Comparison of ENCODE assay signal across 9 cellular contexts in genomic region chr19:11577451-11578341, GRCh38. TPM values are rescaled to one million over a fixed set of nuclear protein-coding genes. Genes with fewer than 3 reads are reported as not detected.
A peak's percentile ranks its signal among the peaks of the same experiment; 100 is the strongest.
DNase-seq lines count a peak whose midpoint lies in the region; ATAC-seq, FAIRE-seq and TF ChIP-seq lines count a peak whose summit lies in the region.
"Had no signal": no experiment of that assay in that cellular context is flagged by ENCODE, and none has a peak within 500 bp of the region (broad histone marks: within the 10 kb centered on the region; RNA-seq: fewer than 3 reads in every experiment).

Gene ACP5, minus strand, starts transcription at chr19:11577645. Its CDS starts 328 bp downstream, at chr19:11577317.

- POLR2A ChIA-PET in AG04450 (lab: Yijun Ruan, JAX) (no interaction called here), endothelial cell of umbilical vein (lab: Charles Lee) (no interaction called here), Caco-2 (lab: Charles Lee) (no interaction called here)

- H3K9me3 ChIP-seq in AG04450 (ENCODE audit: control insufficient read depth, insufficient read depth, low read length): peaks cover 5% of the 10 kb centered on the region; the same call in 1 of the 2 replicates
- H3K9me3 ChIP-seq in Karpas-422 (ENCODE audit: low read length): no peaks in the 10 kb centered on the region
- no peaks in the 10 kb centered on the region for H3K9me3 ChIP-seq in endothelial cell of umbilical vein (replicated peaks; ENCODE audit: control insufficient read depth, insufficient read depth, low read length)
- H3K9me3 ChIP-seq in mucosa of stomach (ENCODE audit: control insufficient read depth, low read length): no peaks in the 10 kb centered on the region
- H3K9me3 ChIP-seq in Caco-2: no peaks in the 10 kb centered on the region

- H3K27me3 ChIP-seq in AG04450 (ENCODE audit: control insufficient read depth, insufficient read depth, low read length): no peaks in the 10 kb centered on the region
- no peaks in the 10 kb centered on the region for H3K27me3 ChIP-seq in Karpas-422 (ENCODE audit: low read length)
- peaks cover 3 to 7% of the 10 kb centered on the region in 2 experiments for H3K27me3 ChIP-seq in endothelial cell of umbilical vein (ENCODE audit: control insufficient read depth in 2 of 2, insufficient read depth in 2 of 2, low read length in 2 of 2)
- peaks cover 3% of the 10 kb centered on the region for H3K27me3 ChIP-seq in mucosa of stomach (ENCODE audit: control insufficient read depth, insufficient read depth, low read length)
- no peaks in the 10 kb centered on the region for H3K27me3 ChIP-seq in Caco-2 (replicated peaks; ENCODE audit: control insufficient read depth, insufficient read depth, low read length)

- no peak for TF ChIP-seq POLR2A in endothelial cell of umbilical vein (IDR thresholded peaks at IDR 0.05; ENCODE audit: low read depth, low read length)

- no peak for ATAC-seq in HG03432 (IDR thresholded peaks at IDR 0.05; ENCODE audit: unreplicated experiment)
- no peak for ATAC-seq in GM19395 (IDR thresholded peaks at IDR 0.05; ENCODE audit: unreplicated experiment)

- TF ChIP-seq CTCF in AG04450 (IDR thresholded peaks at IDR 0.05; ENCODE audit: low read depth, low read length) (no peak), endothelial cell of umbilical vein (IDR thresholded peaks at IDR 0.05; ENCODE audit: extremely low read depth in 1 of 2, insufficient read depth in 1 of 2, low read depth in 1 of 2, low read length in 2 of 2) (no peak), Caco-2 (IDR thresholded peaks at IDR 0.05; ENCODE audit: insufficient read depth in 1 of 2, low read depth in 1 of 2, low read length in 1 of 2, severe bottlenecking in 1 of 2, unreplicated experiment in 1 of 2) (no peak)

- peak within 1 kb of the TSS; percentile 68 for H3K9ac ChIP-seq in Karpas-422 (ENCODE audit: low read length)
- no peak within 1 kb of the TSS for H3K9ac ChIP-seq in endothelial cell of umbilical vein (replicated peaks; ENCODE audit: extremely low read depth, insufficient read depth, low read length)
- H3K9ac ChIP-seq in mucosa of stomach (ENCODE audit: low read length): peak within 1 kb of the TSS; percentile 54

- no peaks in the 10 kb centered on the region for H3K9me1 ChIP-seq in endothelial cell of umbilical vein (replicated peaks; ENCODE audit: control insufficient read depth, extremely low read depth, insufficient read depth, low read length)

- H3K4me3 Mint-ChIP-seq in Caco-2 (ENCODE audit: unreplicated experiment): no peak within 1 kb of the TSS

- DNase-seq in AG04450 (ENCODE audit: low read depth, low spot score) (no peak), Karpas-422 (no peak), endothelial cell of umbilical vein (ENCODE audit: low read depth, low spot score) (no peak), Caco-2 (no peak)
- DNase-seq in activated CD4-positive, alpha-beta T cell treated with anti-CD3 and anti-CD28 coated beads for 4 hours: no peak

- H2AFZ ChIP-seq in Karpas-422 (ENCODE audit: low read length) (no peak within 1 kb of the TSS; the same call in 1 of the 2 replicates), endothelial cell of umbilical vein (ENCODE audit: low read depth, low read length) (peak within 1 kb of the TSS; percentile 23)

- no peak within 1 kb of the TSS for H3K27ac ChIP-seq in AG04450 (ENCODE audit: low read depth, low read length)
- peak within 1 kb of the TSS; percentile 53 for H3K27ac ChIP-seq in Karpas-422 (ENCODE audit: low read length)
- H3K27ac ChIP-seq in endothelial cell of umbilical vein (ENCODE audit: insufficient read depth, low read depth, low read length): no peak within 1 kb of the TSS

- intact Hi-C loops in endothelial cell of umbilical vein (cut with micrococcal nuclease): no loop called here
- intact Hi-C loops in Caco-2 (cut with micrococcal nuclease; ENCODE audit: unreplicated experiment): no loop called here

- BruUV-seq in endothelial cell of umbilical vein (replicated peaks; lab: Mats Ljungman, UMichigan) (no TSS peak), Caco-2 (replicated peaks; lab: Mats Ljungman, UMichigan) (no TSS peak)

- H4K20me1 ChIP-seq in Karpas-422 (ENCODE audit: insufficient read depth, low read depth, low read length): no peaks in the 10 kb centered on the region
- H4K20me1 ChIP-seq in endothelial cell of umbilical vein (replicated peaks; ENCODE audit: control insufficient read depth, extremely low read depth, insufficient read depth, low read length): no peaks in the 10 kb centered on the region

- H3K36me3 ChIP-seq in Karpas-422 (ENCODE audit: insufficient read depth, low read length): no peaks in the 10 kb centered on the region
- H3K36me3 ChIP-seq in endothelial cell of umbilical vein (ENCODE audit: control insufficient read depth in 2 of 2, extremely low read depth in 1 of 2, insufficient read depth in 2 of 2, low read length in 2 of 2): no peaks in the 10 kb centered on the region
- no peaks in the 10 kb centered on the region for H3K36me3 ChIP-seq in mucosa of stomach (ENCODE audit: control insufficient read depth, insufficient read depth, low read length)
- no peaks in the 10 kb centered on the region for H3K36me3 ChIP-seq in Caco-2 (ENCODE audit: control insufficient read depth, insufficient read depth, low read length)

- dilution Hi-C loops in endothelial cell of umbilical vein (cut with MboI; ENCODE audit: extremely low pct_ligation_motif_present, low sequenced_read_pairs): no loop called here

- H3K4me1 ChIP-seq in Karpas-422 (ENCODE audit: low read length) (peaks cover 49% of the 10 kb centered on the region), endothelial cell of umbilical vein (ENCODE audit: control insufficient read depth, extremely low read depth, insufficient read depth, low read length) (no peaks in the 10 kb centered on the region), mucosa of stomach (ENCODE audit: control insufficient read depth, insufficient read depth, low read length) (peaks cover 17% of the 10 kb centered on the region), Caco-2 (no peaks in the 10 kb centered on the region)

- H3K27me3 Mint-ChIP-seq in Caco-2 (ENCODE audit: insufficient read depth, unreplicated experiment): no peaks in the 10 kb centered on the region

- H3K9me3 Mint-ChIP-seq in Caco-2 (ENCODE audit: unreplicated experiment): no peaks in the 10 kb centered on the region

- H3K79me2 ChIP-seq in Karpas-422 (ENCODE audit: low read length) (no peaks in the 10 kb centered on the region), endothelial cell of umbilical vein (ENCODE audit: control insufficient read depth, insufficient read depth, low read length) (no peaks in the 10 kb centered on the region)

- no peaks in the 10 kb centered on the region for H3K9me2 ChIP-seq in Karpas-422 (replicated peaks; ENCODE audit: insufficient read depth, low read length)

- H3K4me2 ChIP-seq in Karpas-422 (ENCODE audit: low read depth, low read length, poor library complexity, severe bottlenecking): peak within 1 kb of the TSS; percentile 55
- H3K4me2 ChIP-seq in endothelial cell of umbilical vein (ENCODE audit: insufficient read depth, low read length): no peak within 1 kb of the TSS

- H3K4me3 ChIP-seq in AG04450 (ENCODE audit: low read depth, low read length): peak within 1 kb of the TSS; percentile 17; the same call in 1 of the 2 replicates
- H3K4me3 ChIP-seq in Karpas-422 (ENCODE audit: low read length): peak within 1 kb of the TSS; percentile 54
- no peak within 1 kb of the TSS for H3K4me3 ChIP-seq in endothelial cell of umbilical vein (replicated peaks in 1 of 3; ENCODE audit: insufficient read depth in 1 of 3, low read depth in 1 of 3, low read length in 3 of 3)
- H3K4me3 ChIP-seq in mucosa of stomach (ENCODE audit: low read length): no peak within 1 kb of the TSS
- no peak within 1 kb of the TSS for H3K4me3 ChIP-seq in Caco-2 (ENCODE audit: low read depth, low read length)

- H3K36me3 Mint-ChIP-seq in Caco-2 (ENCODE audit: insufficient read depth, unreplicated experiment): no peaks in the 10 kb centered on the region

- no peak for FAIRE-seq in endothelial cell of umbilical vein (lab: Jason Lieb, UNC)
- FAIRE-seq: colon had no signal

- no peaks in the 10 kb centered on the region for H3K4me1 Mint-ChIP-seq in Caco-2 (ENCODE audit: low read depth, unreplicated experiment)

- CTCF ChIA-PET in AG04450 (lab: Charles Lee) (interaction anchor here (0.7 to 1.2 kb wide), 2 partner anchors 11 to 95 kb away, joined by 3 read pairs; no protein-coding TSS in a partner anchor), endothelial cell of umbilical vein (lab: Charles Lee) (interaction anchor here (1.0 kb wide), 1 partner anchor 18 kb away, joined by 3 read pairs; no protein-coding TSS in a partner anchor), Caco-2 (lab: Charles Lee) (interaction anchor here (0.6 kb wide), 1 partner anchor 14 kb away, joined by 4 read pairs; no protein-coding TSS in a partner anchor)

- H3K27ac Mint-ChIP-seq in Caco-2 (ENCODE audit: unreplicated experiment): no peak within 1 kb of the TSS

TF ChIP-seq in endothelial cell of umbilical vein, 7 proteins besides CTCF, POLR2A, EP300 and RAD21:
- TF ChIP-seq MAX (IDR thresholded peaks at IDR 0.05; ENCODE audit: insufficient read depth, insufficient read length) (no peak), FOS (IDR thresholded peaks at IDR 0.05; ENCODE audit: borderline replicate concordance, insufficient read depth, low read length) (no peak), POLR2AphosphoS5 (IDR thresholded peaks at IDR 0.05; ENCODE audit: insufficient read depth, low read depth, low read length) (no peak), EZH2 (IDR thresholded peaks at IDR 0.05; ENCODE audit: borderline replicate concordance, low read depth, low read length, severe bottlenecking) (no peak), JUN (IDR thresholded peaks at IDR 0.05; ENCODE audit: borderline replicate concordance, insufficient read depth, insufficient read length, low read depth) (no peak), MYC (IDR thresholded peaks at IDR 0.05; ENCODE audit: low read depth, low read length) (no peak), GATA2 (IDR thresholded peaks at IDR 0.05; ENCODE audit: insufficient read depth, insufficient read length, low read depth, low read length) (no peak)

RNA-seq across cellular contexts. Expression of gene ACP5, which starts in this region (rescaled TPM):
- polyA plus RNA-seq in AG04450 (2011; rRNA removed) (3.0 and 4.0 TPM in 2 replicates), endothelial cell of umbilical vein (0.84 and 1.3 TPM in 2 replicates)
- 1.6 and 1.7 TPM in 2 replicates for polyA minus RNA-seq in AG04450 (2011; rRNA and poly(A)+ RNA removed)
- 24.0 and 55.1 TPM in 2 replicates for total RNA-seq in Karpas-422 (2014; rRNA removed; shearing (Covaris generic); ENCODE audit: low replicate concordance)
- total RNA-seq in endothelial cell of umbilical vein (not detected in 2 replicates), Caco-2 (2022) (0.48 TPM in 1 of 2 replicates, not detected in the other)
- 0.35 and 0.47 TPM in 2 replicates for polyA plus RNA-seq in endothelial cell of umbilical vein (2011; cell fraction: cytosol; rRNA removed)
- 0.11 and 0.85 TPM in 2 replicates for polyA plus RNA-seq in endothelial cell of umbilical vein (2011; cell fraction: nucleus; rRNA removed)
- 0.88 and 1.1 TPM in 2 replicates for polyA plus RNA-seq in endothelial cell of umbilical vein (2012)
- polyA minus RNA-seq in endothelial cell of umbilical vein: 0.62 and 3.5 TPM in 2 replicates
- not detected for polyA minus RNA-seq in endothelial cell of umbilical vein (2011; cell fraction: cytosol; rRNA and poly(A)+ RNA removed)
- polyA minus RNA-seq in endothelial cell of umbilical vein (2011; cell fraction: nucleus; rRNA and poly(A)+ RNA removed): not detected in 2 replicates

Comparison
In these comparisons a context has a peak if more than half of its experiments do, and no peak if none do; other contexts are left out.
1. RNA of gene ACP5 (total RNA-seq): 24.0 to 55.1 TPM in Karpas-422; 0.48 TPM in Caco-2 and not detected in endothelial cell of umbilical vein; every median in the first group is over 10 times any median in the second.
2. H3K4me3 ChIP-seq: peak in AG04450 (single experiment) and Karpas-422 (single experiment); none in endothelial cell of umbilical vein (0 of 3), mucosa of stomach (single experiment) and Caco-2 (single experiment).